In the genomic region with DNA sequence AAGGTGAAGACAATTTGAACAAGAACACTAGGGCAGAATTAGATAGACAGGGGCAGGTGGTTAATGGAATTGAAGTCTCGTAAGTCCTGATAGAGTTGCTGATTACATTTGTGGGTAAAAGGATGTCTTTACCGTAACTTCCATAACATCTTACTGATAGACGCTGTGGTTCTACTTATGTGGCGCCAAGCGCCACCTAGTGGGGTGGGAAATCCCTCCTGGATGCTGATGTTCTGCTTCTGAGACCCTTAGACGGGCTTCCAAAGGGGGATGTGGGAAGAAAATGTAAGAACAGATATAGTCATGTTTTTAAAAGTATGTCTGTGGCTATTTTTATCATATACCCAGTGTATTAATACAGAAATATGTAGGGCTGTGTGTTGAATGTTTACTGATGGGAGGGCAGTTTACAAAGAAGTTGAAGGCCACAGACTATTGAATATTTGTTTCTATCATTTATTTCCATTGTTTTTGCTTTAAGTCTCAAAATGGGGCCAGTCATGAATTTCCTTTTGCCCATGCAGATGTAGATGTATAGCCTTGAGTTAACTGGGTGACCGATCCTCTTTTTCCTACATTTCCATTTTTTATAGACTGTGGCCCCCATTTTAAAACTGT, we compare ENCODE assay signal across 7 cellular contexts. TPM values are rescaled to one million over a fixed set of nuclear protein-coding genes. Genes with fewer than 3 reads are reported as not detected.
DNase-seq lines count a peak whose midpoint lies in the region; TF ChIP-seq lines count a peak whose summit lies in the region.

No MANE protein-coding gene starts in this region.

- no peaks in the 10 kb centered on the region for H3K36me3 ChIP-seq in vagina

- H3K27me3 ChIP-seq in vagina = no peaks in the 10 kb centered on the region

- peak; percentile 51 for TF ChIP-seq CTCF in GM10266 (IDR thresholded peaks at IDR 0.05; ENCODE audit: control insufficient read depth, insufficient read depth, low read depth, missing control alignments)
- TF ChIP-seq CTCF in vagina (IDR thresholded peaks at IDR 0.05) = peak in 1 of 3 experiments; percentile 17

- no peaks in the 10 kb centered on the region for H3K4me1 ChIP-seq in vagina

- no peak overlapping the region for H3K4me3 ChIP-seq in vagina

- no peaks in the 10 kb centered on the region for H3K9me3 ChIP-seq in vagina

- no peak overlapping the region for H3K27ac ChIP-seq in vagina

- DNase-seq in GM10266 (ENCODE audit: extremely low spot score) (peak; percentile 33), NCI-H1092 treated with DMSO at 0.1 percent for 48 hours (lab: John Stamatoyannopoulos, UW) (peak; percentile 39), activated T-cell treated with anti-CD3 and anti-CD28 coated beads for 1 hour (ENCODE audit: low read depth) (peak; percentile 17), fibroblast of peridontal ligament (ENCODE audit: extremely low read depth) (peak; percentile 9), retina (peak; percentile 1), NCI-H1048 (lab: John Stamatoyannopoulos, UW) (no peak), vagina (ENCODE audit: extremely low spot score in 2 of 2) (no peak)

- intact Hi-C loops in vagina (cut with DNase I) = no loop called here

- no peak for TF ChIP-seq POLR2A in vagina (IDR thresholded peaks at IDR 0.05)

RNA-seq across cellular contexts. Expression of a gene that starts 12.2 kb away (rescaled TPM):
- 0.25 TPM for total RNA-seq in vagina

RNA-seq across cellular contexts. Expression of a gene that starts 27.3 kb away (rescaled TPM):
- total RNA-seq in vagina = not detected

Comparison
In these comparisons a context has a peak if more than half of its experiments do, and no peak if none do; other contexts are left out.
1. DNase-seq: peak in GM10266 (single experiment), NCI-H1092 treated with DMSO at 0.1 percent for 48 hours (single experiment), activated T-cell treated with anti-CD3 and anti-CD28 coated beads for 1 hour (single experiment), fibroblast of peridontal ligament (single experiment) and retina (single experiment); none in NCI-H1048 (single experiment) and vagina (0 of 2).